ENCODE assay signal across 2 cellular contexts in the genomic region with DNA sequence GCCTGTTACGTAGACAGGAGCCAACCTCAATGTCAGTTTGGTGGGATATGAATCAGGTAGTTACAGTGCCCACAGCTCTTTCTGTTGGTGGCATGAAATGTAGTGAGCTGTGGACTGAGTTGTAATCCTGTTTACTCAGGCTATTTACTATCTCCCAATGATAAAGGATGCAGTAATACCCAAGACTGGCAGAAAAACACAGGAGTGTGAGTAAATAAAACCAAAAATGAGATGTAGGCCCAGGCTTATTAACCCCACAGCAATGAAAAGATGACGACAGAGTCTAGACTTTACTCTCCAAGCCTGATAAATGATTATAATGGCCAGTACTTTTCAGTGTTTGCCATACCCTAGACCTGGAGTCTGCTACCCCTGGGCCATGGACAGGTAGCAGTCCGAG.
TF ChIP-seq lines count a peak whose summit lies in the region.

No MANE protein-coding gene starts in this region.

TF ChIP-seq in HepG2, 621 proteins besides CTCF, POLR2A, EP300 and RAD21:
- TF ChIP-seq PATZ1 (CRISPR knock-in tag; IDR thresholded peaks at IDR 0.05), result no peak

TF ChIP-seq in GM23338, 12 proteins besides CTCF, POLR2A, EP300 and RAD21:
- TF ChIP-seq EZH2 (IDR thresholded peaks at IDR 0.05; ENCODE audit: low read depth, unreplicated experiment) (no peak), REST (IDR thresholded peaks at IDR 0.05; ENCODE audit: unreplicated experiment) (no peak), STAT1 (IDR thresholded peaks at IDR 0.05; ENCODE audit: unreplicated experiment) (no peak), ZNF114 (CRISPR knock-in tag; IDR thresholded peaks at IDR 0.05) (no peak), ZNF331 (CRISPR knock-in tag; IDR thresholded peaks at IDR 0.05; ENCODE audit: low read depth) (no peak), JUNB (IDR thresholded peaks at IDR 0.05; ENCODE audit: unreplicated experiment) (no peak), POLR2AphosphoS5 (IDR thresholded peaks at IDR 0.05; ENCODE audit: low read depth) (no peak), ETS1 (IDR thresholded peaks at IDR 0.05) (no peak), CREB1 (CRISPR knock-in tag; IDR thresholded peaks at IDR 0.05; ENCODE audit: low read depth) (no peak)
- TF ChIP-seq, protein P1, sequence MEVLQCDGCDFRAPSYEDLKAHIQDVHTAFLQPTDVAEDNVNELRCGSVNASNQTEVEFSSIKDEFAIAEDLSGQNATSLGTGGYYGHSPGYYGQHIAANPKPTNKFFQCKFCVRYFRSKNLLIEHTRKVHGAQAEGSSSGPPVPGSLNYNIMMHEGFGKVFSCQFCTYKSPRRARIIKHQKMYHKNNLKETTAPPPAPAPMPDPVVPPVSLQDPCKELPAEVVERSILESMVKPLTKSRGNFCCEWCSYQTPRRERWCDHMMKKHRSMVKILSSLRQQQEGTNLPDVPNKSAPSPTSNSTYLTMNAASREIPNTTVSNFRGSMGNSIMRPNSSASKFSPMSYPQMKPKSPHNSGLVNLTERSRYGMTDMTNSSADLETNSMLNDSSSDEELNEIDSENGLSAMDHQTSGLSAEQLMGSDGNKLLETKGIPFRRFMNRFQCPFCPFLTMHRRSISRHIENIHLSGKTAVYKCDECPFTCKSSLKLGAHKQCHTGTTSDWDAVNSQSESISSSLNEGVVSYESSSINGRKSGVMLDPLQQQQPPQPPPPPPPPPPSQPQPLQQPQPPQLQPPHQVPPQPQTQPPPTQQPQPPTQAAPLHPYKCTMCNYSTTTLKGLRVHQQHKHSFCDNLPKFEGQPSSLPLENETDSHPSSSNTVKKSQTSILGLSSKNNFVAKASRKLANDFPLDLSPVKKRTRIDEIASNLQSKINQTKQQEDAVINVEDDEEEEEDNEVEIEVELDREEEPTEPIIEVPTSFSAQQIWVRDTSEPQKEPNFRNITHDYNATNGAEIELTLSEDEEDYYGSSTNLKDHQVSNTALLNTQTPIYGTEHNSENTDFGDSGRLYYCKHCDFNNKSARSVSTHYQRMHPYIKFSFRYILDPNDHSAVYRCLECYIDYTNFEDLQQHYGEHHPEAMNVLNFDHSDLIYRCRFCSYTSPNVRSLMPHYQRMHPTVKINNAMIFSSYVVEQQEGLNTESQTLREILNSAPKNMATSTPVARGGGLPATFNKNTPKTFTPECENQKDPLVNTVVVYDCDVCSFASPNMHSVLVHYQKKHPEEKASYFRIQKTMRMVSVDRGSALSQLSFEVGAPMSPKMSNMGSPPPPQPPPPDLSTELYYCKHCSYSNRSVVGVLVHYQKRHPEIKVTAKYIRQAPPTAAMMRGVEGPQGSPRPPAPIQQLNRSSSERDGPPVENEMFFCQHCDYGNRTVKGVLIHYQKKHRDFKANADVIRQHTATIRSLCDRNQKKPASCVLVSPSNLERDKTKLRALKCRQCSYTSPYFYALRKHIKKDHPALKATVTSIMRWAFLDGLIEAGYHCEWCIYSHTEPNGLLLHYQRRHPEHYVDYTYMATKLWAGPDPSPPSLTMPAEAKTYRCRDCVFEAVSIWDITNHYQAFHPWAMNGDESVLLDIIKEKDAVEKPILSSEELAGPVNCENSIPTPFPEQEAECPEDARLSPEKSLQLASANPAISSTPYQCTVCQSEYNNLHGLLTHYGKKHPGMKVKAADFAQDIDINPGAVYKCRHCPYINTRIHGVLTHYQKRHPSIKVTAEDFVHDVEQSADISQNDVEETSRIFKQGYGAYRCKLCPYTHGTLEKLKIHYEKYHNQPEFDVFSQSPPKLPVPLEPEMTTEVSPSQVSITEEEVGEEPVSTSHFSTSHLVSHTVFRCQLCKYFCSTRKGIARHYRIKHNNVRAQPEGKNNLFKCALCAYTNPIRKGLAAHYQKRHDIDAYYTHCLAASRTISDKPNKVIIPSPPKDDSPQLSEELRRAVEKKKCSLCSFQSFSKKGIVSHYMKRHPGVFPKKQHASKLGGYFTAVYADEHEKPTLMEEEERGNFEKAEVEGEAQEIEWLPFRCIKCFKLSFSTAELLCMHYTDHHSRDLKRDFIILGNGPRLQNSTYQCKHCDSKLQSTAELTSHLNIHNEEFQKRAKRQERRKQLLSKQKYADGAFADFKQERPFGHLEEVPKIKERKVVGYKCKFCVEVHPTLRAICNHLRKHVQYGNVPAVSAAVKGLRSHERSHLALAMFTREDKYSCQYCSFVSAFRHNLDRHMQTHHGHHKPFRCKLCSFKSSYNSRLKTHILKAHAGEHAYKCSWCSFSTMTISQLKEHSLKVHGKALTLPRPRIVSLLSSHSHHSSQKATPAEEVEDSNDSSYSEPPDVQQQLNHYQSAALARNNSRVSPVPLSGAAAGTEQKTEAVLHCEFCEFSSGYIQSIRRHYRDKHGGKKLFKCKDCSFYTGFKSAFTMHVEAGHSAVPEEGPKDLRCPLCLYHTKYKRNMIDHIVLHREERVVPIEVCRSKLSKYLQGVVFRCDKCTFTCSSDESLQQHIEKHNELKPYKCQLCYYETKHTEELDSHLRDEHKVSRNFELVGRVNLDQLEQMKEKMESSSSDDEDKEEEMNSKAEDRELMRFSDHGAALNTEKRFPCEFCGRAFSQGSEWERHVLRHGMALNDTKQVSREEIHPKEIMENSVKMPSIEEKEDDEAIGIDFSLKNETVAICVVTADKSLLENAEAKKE (CRISPR knock-in tag; IDR thresholded peaks at IDR 0.05), result no peak
